16 cellular contexts compared by ENCODE assay signal in the genomic region with DNA sequence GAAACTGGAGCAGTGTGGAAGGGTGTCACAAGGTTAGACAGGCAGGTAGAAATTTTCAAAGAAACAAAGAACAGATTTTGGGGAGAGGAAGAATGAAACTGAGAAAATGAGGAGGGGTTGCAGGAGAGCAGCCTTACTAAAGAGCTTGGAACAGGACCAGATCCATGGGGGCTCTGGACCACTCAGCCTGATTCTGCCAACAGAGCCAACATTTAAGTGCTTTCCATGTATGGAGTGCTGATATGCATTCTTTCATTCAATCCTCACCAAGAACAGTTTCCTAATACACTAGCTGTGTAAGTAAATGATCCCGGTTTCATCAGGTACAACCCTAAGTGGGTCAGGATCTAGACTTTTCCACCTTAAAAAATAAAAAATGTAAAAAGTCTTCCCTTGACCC. TPM values are rescaled to one million over a fixed set of nuclear protein-coding genes. Genes with fewer than 3 reads are reported as not detected.
DNase-seq lines count a peak whose midpoint lies in the region; ATAC-seq, FAIRE-seq and TF ChIP-seq lines count a peak whose summit lies in the region.
"Had no signal": no experiment of that assay in that cellular context is flagged by ENCODE, and none has a peak within 500 bp of the region (broad histone marks: within the 10 kb centered on the region; RNA-seq: fewer than 3 reads in every experiment).

No MANE protein-coding gene starts in this region.

- peak overlapping the region in 1 of 2 experiments; percentile 34; a peak in 1 of 6 replicates for H3K27ac ChIP-seq in A549
- H3K27ac ChIP-seq in GM12878 (ENCODE audit: control insufficient read depth, insufficient read depth): no peak overlapping the region
- H3K27ac ChIP-seq in neutrophil: peak overlapping the region; percentile 86
- no peak overlapping the region for H3K27ac ChIP-seq in colonic mucosa
- H3K27ac ChIP-seq: BLaER1 had no signal

- no peak overlapping the region for H3K27ac Mint-ChIP-seq in type B pancreatic cell
- H3K27ac Mint-ChIP-seq: CD14-positive monocyte had no signal

- ATAC-seq in A549 (no peak), GM12878 (0 out of 3 replicates have a peak, but pooled peaks have one; percentile 27), HG02642 (IDR thresholded peaks at IDR 0.05; ENCODE audit: poor library complexity, unreplicated experiment) (no peak)
- ATAC-seq: HCT116 had no signal

- H3K9ac ChIP-seq in GM12878 (ENCODE audit: control insufficient read depth, insufficient read depth, low read length): no peak overlapping the region
- no peak overlapping the region for H3K9ac ChIP-seq in colonic mucosa (ENCODE audit: low read depth in 2 of 2, low read length in 2 of 2)
- H3K9ac ChIP-seq: BLaER1 had no signal

- no peak overlapping the region for H2AFZ ChIP-seq in GM12878 (ENCODE audit: control insufficient read depth, low read depth, low read length)

- RAD21 ChIA-PET in GM12878 (lab: Charles Lee; ENCODE audit: unreplicated experiment): interaction anchor here (0.6 kb wide), 1 partner anchor 10 kb away, joined by 3 read pairs; no protein-coding TSS in a partner anchor

- H3K36me3 ChIP-seq in GM12878 (ENCODE audit: control insufficient read depth in 2 of 2, insufficient read depth in 2 of 2, low read length in 1 of 2): peaks cover 3 to 5% of the 10 kb centered on the region in 2 experiments; a peak in 3 of 4 replicates
- peaks cover 12% of the 10 kb centered on the region for H3K36me3 ChIP-seq in neutrophil
- H3K36me3 ChIP-seq in colonic mucosa: no peaks in the 10 kb centered on the region

- H3K4me1 ChIP-seq in A549 (peaks cover 11% of the 10 kb centered on the region; the same call in 2 of the 3 replicates), GM12878 (ENCODE audit: control insufficient read depth, insufficient read depth, low read length) (no peaks in the 10 kb centered on the region), neutrophil (ENCODE audit: control insufficient read depth in 1 of 2, insufficient read depth in 1 of 2, low read depth in 1 of 2, low read length in 1 of 2) (peaks cover 74 to 89% of the 10 kb centered on the region in 2 experiments), colonic mucosa (no peaks in the 10 kb centered on the region)
- H3K4me1 ChIP-seq: BLaER1 had no signal

- H3K79me2 ChIP-seq in GM12878 (ENCODE audit: control insufficient read depth, insufficient read depth, low read length): peaks cover 19% of the 10 kb centered on the region

- H4K20me1 ChIP-seq in GM12878 (ENCODE audit: control insufficient read depth, insufficient read depth): no peaks in the 10 kb centered on the region

- in situ Hi-C loops in GM12878 (cut with MboI): no loop called here

- SMC1A ChIA-PET in GM12878 (lab: Charles Lee; ENCODE audit: uncharacterized antibody, unreplicated experiment): interaction anchor here (0.8 to 2.6 kb wide), 7 partner anchors 9 to 221 kb away, joined by 3 to 9 read pairs (median 4); a partner anchor contains a TSS

- WGBS in A549 (ENCODE audit: missing lambda C conversion rate): 95% methylated on average over 1 of the region's 1 CpG
- 100% methylated on average over 1 of the region's 1 CpG for WGBS in GM12878 (ENCODE audit: insufficient coverage, insufficient replicate concordance, low lambda C conversion rate, missing lambda C conversion rate)

- FAIRE-seq in A549 (lab: Jason Lieb, UNC) (no peak), D721Med (lab: Jason Lieb, UNC) (peak; percentile 84), GM12878 (lab: Jason Lieb, UNC) (no peak)
- FAIRE-seq: A204.1 had no signal

- DNase-seq in A549 (ENCODE audit: low read depth in 1 of 2, low spot score in 1 of 2) (no peak), D721Med (ENCODE audit: insufficient read length, low spot score) (no peak), GM12878 (ENCODE audit: low read depth, low spot score) (no peak), colonic mucosa (no peak), type B pancreatic cell (ENCODE audit: extremely low spot score, unreplicated experiment) (no peak)
- DNase-seq: CD4-positive, alpha-beta memory T cell; DMS53; GDM1; GOT3; H7 had no signal

- TF ChIP-seq EP300 in A549 (IDR thresholded peaks at IDR 0.05): no peak
- TF ChIP-seq EP300 in GM12878 (IDR thresholded peaks at IDR 0.05; ENCODE audit: borderline replicate concordance in 1 of 2, control insufficient read depth in 1 of 2, low read depth in 2 of 2, low read length in 2 of 2): no peak

- POLR2A ChIA-PET in A549 (lab: Yijun Ruan, JAX) (no interaction called here), GM12878 (lab: Charles Lee) (interaction anchor here (0.7 kb wide), 1 partner anchor 48 kb away, joined by 3 read pairs; no protein-coding TSS in a partner anchor)

- no peak overlapping the region for H3K4me3 Mint-ChIP-seq in type B pancreatic cell
- H3K4me3 Mint-ChIP-seq: CD14-positive monocyte; CD4-positive, alpha-beta memory T cell had no signal

- TF ChIP-seq CTCF in A549 (IDR thresholded peaks at IDR 0.05) (no peak), D721Med (IDR thresholded peaks at IDR 0.05; ENCODE audit: insufficient read depth, missing control alignments) (no peak), GM12878 (IDR thresholded peaks at IDR 0.05 in 2 of 3, conservative IDR thresholded peaks at IDR 0.05 in 1 of 3; ENCODE audit: control insufficient read depth in 2 of 3, extremely low read depth in 1 of 3, insufficient read depth in 1 of 3, low read depth in 3 of 3, low read length in 3 of 3) (no peak), neutrophil (IDR thresholded peaks at IDR 0.05) (no peak), colonic mucosa (IDR thresholded peaks at IDR 0.05) (no peak), type B pancreatic cell (conservative IDR thresholded peaks at IDR 0.05) (no peak)

- no peaks in the 10 kb centered on the region for H3K4me1 Mint-ChIP-seq in type B pancreatic cell (ENCODE audit: unreplicated experiment)

- intact Hi-C loops in GM12878 (cut with micrococcal nuclease; ENCODE audit: unreplicated experiment) (no loop called here), colonic mucosa (cut with DNase I) (no loop called here)

- H3K4me3 ChIP-seq in A549: no peak overlapping the region
- H3K4me3 ChIP-seq in GM12878: no peak overlapping the region
- peak overlapping the region in 1 of 2 experiments; percentile 7 for H3K4me3 ChIP-seq in neutrophil (ENCODE audit: low read depth in 1 of 2, low read length in 1 of 2)
- no peak overlapping the region for H3K4me3 ChIP-seq in colonic mucosa
- H3K4me3 ChIP-seq: BLaER1 had no signal

- TF ChIP-seq RAD21 in A549 (conservative IDR thresholded peaks at IDR 0.05 in 1 of 2, IDR thresholded peaks at IDR 0.05 in 1 of 2) (no peak), GM12878 (IDR thresholded peaks at IDR 0.05; ENCODE audit: insufficient read depth, low read depth, low read length) (no peak)

- peaks cover 30% of the 10 kb centered on the region for H3K36me3 Mint-ChIP-seq in type B pancreatic cell

- H3K9me3 ChIP-seq in A549 (no peaks in the 10 kb centered on the region), GM12878 (replicated peaks; ENCODE audit: control insufficient read depth, insufficient read depth, low read length) (no peaks in the 10 kb centered on the region; the same call in none of the 3 replicates), neutrophil (no peaks in the 10 kb centered on the region), colonic mucosa (no peaks in the 10 kb centered on the region)

- TF ChIP-seq POLR2A in A549 (IDR thresholded peaks at IDR 0.05; ENCODE audit: low read length) (no peak), GM12878 (IDR thresholded peaks at IDR 0.05; ENCODE audit: low read depth, low read length) (no peak)

- H3K27me3 ChIP-seq in GM12878 (replicated peaks in 1 of 2; ENCODE audit: control insufficient read depth in 2 of 2, insufficient read depth in 2 of 2, low read length in 1 of 2) (no peaks in the 10 kb centered on the region), neutrophil (no peaks in the 10 kb centered on the region), colonic mucosa (no peaks in the 10 kb centered on the region)
- H3K27me3 ChIP-seq: BLaER1 had no signal

- H3K4me2 ChIP-seq in A549 (no peak overlapping the region), GM12878 (ENCODE audit: control insufficient read depth, insufficient read depth) (no peak overlapping the region)
- H3K4me2 ChIP-seq: BLaER1 had no signal

- H3K27me3 Mint-ChIP-seq in type B pancreatic cell: no peaks in the 10 kb centered on the region
- H3K27me3 Mint-ChIP-seq: CD4-positive, alpha-beta memory T cell had no signal

- no peaks in the 10 kb centered on the region for H3K9me3 Mint-ChIP-seq in type B pancreatic cell
- H3K9me3 Mint-ChIP-seq: CD14-positive monocyte had no signal

- no TSS peak for BruUV-seq in GM12878 (replicated peaks; lab: Mats Ljungman, UMichigan)

- CTCF ChIA-PET in A549 (lab: Yijun Ruan, JAX) (interaction anchor here (0.5 to 3.1 kb wide), 4 partner anchors 66 to 130 kb away, joined by 3 to 19 read pairs (median 5); no protein-coding TSS in a partner anchor), GM12878 (lab: Yijun Ruan, JAX) (interaction anchor here (1.3 to 1.5 kb wide), 2 partner anchors 14 to 221 kb away, joined by 4 to 5 read pairs; a partner anchor contains a TSS)

RNA-seq across cellular contexts. Expression of a gene that starts 16.2 kb away (rescaled TPM):
- polyA plus RNA-seq in A549 (2011; rRNA removed): 48.0 and 48.5 TPM in 2 replicates
- 6.1 and 11.4 TPM in 2 replicates for polyA plus RNA-seq in A549 (2012; cell fraction: cytosol; rRNA removed)
- polyA plus RNA-seq in A549 (2012; cell fraction: nucleus; rRNA removed): 3.9 and 6.9 TPM in 2 replicates
- polyA plus RNA-seq in A549 (2017; fragmentation: RNase III; extraction: RNeasy Plus Mini Kit Qiagen cat#74134 plus additional on column Dnase treatment): 27.7 to 32.3 TPM (median 30.1 TPM) in 3 replicates
- polyA minus RNA-seq in A549 (2011; rRNA and poly(A)+ RNA removed): 38.2 and 39.6 TPM in 2 replicates
- 95.7 and 102 TPM in 2 replicates for total RNA-seq in GM12878 (2013; cell fraction: nucleolus; rRNA removed)
- 26.7 and 27.6 TPM in 2 replicates for total RNA-seq in GM12878 (2014; rRNA removed)
- total RNA-seq in GM12878 (2014; rRNA removed; fragmentation: Illumina TruSeq; extraction: Trizol): 26.9 and 27.1 TPM in 2 replicates
- total RNA-seq in GM12878 (2021): 37.5 and 40.6 TPM in 2 replicates
- 9.4 TPM for polyA plus RNA-seq in GM12878 (2011; ENCODE audit: low read depth)
- 27.8 and 41.8 TPM in 2 replicates for polyA plus RNA-seq in GM12878 (2011; rRNA removed)
- polyA plus RNA-seq in GM12878 (2011; cell fraction: cytosol; rRNA removed): 12.6 and 13.6 TPM in 2 replicates
- polyA plus RNA-seq in GM12878 (2011; cell fraction: nucleus; rRNA removed): 13.7 and 17.9 TPM in 2 replicates
- 15.8 and 24.7 TPM in 2 replicates for polyA plus RNA-seq in GM12878 (2012)
- polyA plus RNA-seq in GM12878 (2014; fragmentation: Illumina TruSeq; extraction: Trizol): 17.3 and 29.7 TPM in 2 replicates
- polyA plus RNA-seq in GM12878 (2014; fragmentation: Nextera tagmentation; extraction: Ambion mirVana): 1 to 10 TPM; 5.8 to 6.4 TPM
- polyA plus RNA-seq in GM12878 (2014; rRNA removed): 20.5 and 21.1 TPM in 2 replicates
- polyA plus RNA-seq in GM12878 (2016; fragmentation: Nextera tagmentation; extraction: Ambion mirVana): 10 to 100 TPM in 1 of 2 experiments, 1 to 10 TPM in 1; 7.1 to 17.1 TPM
- polyA minus RNA-seq in GM12878 (2011; rRNA and poly(A)+ RNA removed): 24.5 and 34.1 TPM in 2 replicates
- 24.5 and 25.1 TPM in 2 replicates for polyA minus RNA-seq in GM12878 (2011; cell fraction: cytosol; rRNA and poly(A)+ RNA removed)
- 26.0 and 40.3 TPM in 2 replicates for polyA minus RNA-seq in GM12878 (2011; cell fraction: nucleus; rRNA and poly(A)+ RNA removed)
- total RNA-seq in colonic mucosa: 10 to 100 TPM; 44.2 to 50.8 TPM
- 31.3 and 34.4 TPM in 2 replicates for total RNA-seq in type B pancreatic cell (ENCODE audit: low replicate concordance)
